ENCODE assay signal across 8 cellular contexts in the genomic region with DNA sequence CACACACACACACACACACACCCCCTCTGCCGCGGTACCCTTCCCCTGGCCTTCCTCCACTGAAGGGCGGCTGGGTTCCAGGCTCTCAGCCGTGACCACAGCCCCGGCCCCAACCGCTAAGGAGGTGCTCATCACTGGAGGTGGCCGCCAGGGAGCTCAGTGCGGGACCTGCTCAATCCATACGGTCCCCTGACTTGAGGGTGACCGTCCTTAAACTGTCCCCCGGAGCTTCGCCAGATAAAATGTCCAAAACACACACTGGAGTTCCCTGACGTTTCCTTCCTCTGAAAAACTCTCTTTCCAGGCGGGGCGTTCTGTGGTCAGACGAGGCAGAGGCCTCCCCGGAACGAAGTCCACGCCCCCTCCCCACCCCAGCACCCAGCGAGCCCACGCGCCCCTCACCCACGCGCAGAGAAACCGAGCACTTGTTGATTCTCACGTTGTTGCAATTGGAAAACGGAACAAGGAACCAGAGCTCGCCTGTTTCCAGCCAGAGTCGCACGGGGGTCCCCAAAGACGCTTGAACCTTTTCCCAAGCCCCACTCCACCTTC. TPM values are rescaled to one million over a fixed set of nuclear protein-coding genes. Genes with fewer than 3 reads are reported as not detected.
DNase-seq lines count a peak whose midpoint lies in the region; ATAC-seq and TF ChIP-seq lines count a peak whose summit lies in the region.

No MANE protein-coding gene starts in this region.

- H3K27ac ChIP-seq in neural cell (ENCODE audit: low read length) (no peak overlapping the region), aorta (ENCODE audit: low read depth in 1 of 2, low read length in 2 of 2) (peak overlapping the region in 1 of 2 donors; percentile 22)

- H3K9me2 ChIP-seq in neural cell (ENCODE audit: insufficient read depth, low read length): no peaks in the 10 kb centered on the region

- H3K9me3 ChIP-seq in neural cell (ENCODE audit: low read length): no peaks in the 10 kb centered on the region
- no peaks in the 10 kb centered on the region for H3K9me3 ChIP-seq in aorta (ENCODE audit: control insufficient read depth, low read length)

- TF ChIP-seq RAD21 in neural cell (conservative IDR thresholded peaks at IDR 0.05): no peak

- H3K27me3 ChIP-seq in neural cell (ENCODE audit: insufficient read depth, low read depth, low read length): peaks cover 53% of the 10 kb centered on the region
- H3K27me3 ChIP-seq in aorta (ENCODE audit: control insufficient read depth in 1 of 2, insufficient read depth in 2 of 2, low read length in 1 of 2): no peaks in the 10 kb centered on the region

- H2AFZ ChIP-seq in neural cell (ENCODE audit: low read depth, low read length): no peak overlapping the region

- DNase-seq in GDM1 (lab: John Stamatoyannopoulos, UW) (peak; percentile 67), KBM-7 (peak; percentile 65), fibroblast of mammary gland (ENCODE audit: low read depth) (peak; percentile 43), aorta (peak in 1 of 2 donors; percentile 89), NCI-H187 treated with DMSO at 0.1 percent for 48 hours (lab: John Stamatoyannopoulos, UW) (no peak)
- peak; percentile 58 for DNase-seq in activated CD8-positive, alpha-beta memory T cell treated with anti-CD3 and anti-CD28 coated beads, Interleukin-2, amount 50 U/mL, for 4 hours

- peaks cover 0 to 2% of the 10 kb centered on the region in 2 donors for H3K4me1 ChIP-seq in aorta (ENCODE audit: control insufficient read depth in 1 of 2, insufficient read depth in 2 of 2, low read length in 2 of 2)

- no peak overlapping the region for H3K4me2 ChIP-seq in neural cell (ENCODE audit: low read length)

- H3K36me3 ChIP-seq in neural cell (ENCODE audit: insufficient read depth, low read length) (no peaks in the 10 kb centered on the region), aorta (ENCODE audit: control insufficient read depth in 1 of 2, insufficient read depth in 2 of 2, low read length in 1 of 2) (no peaks in the 10 kb centered on the region)

- ATAC-seq in aorta (ENCODE audit: low FRiP score): peak; percentile 40
- no peak for ATAC-seq in GM18858 (IDR thresholded peaks at IDR 0.05; ENCODE audit: unreplicated experiment)

- TF ChIP-seq CTCF in fibroblast of mammary gland (conservative IDR thresholded peaks at IDR 0.05; ENCODE audit: control insufficient read depth, insufficient read depth, low read depth, low read length): no peak
- no peak for TF ChIP-seq CTCF in neural cell (IDR thresholded peaks at IDR 0.05; ENCODE audit: poor library complexity, severe bottlenecking)

- H3K9ac ChIP-seq in neural cell (ENCODE audit: low read length): peak overlapping the region; percentile 53

- intact Hi-C loops in aorta (cut with DNase I): loop anchor here (5.0 to 10.0 kb wide), 4 partner anchors 44 to 126 kb away; no protein-coding TSS in a partner anchor

- H3K79me2 ChIP-seq in neural cell (replicated peaks; ENCODE audit: insufficient read depth, low read length): no peaks in the 10 kb centered on the region

- 4 to 5% methylated on average over 29 to 31 of the region's 31 CpGs for WGBS in aorta, 2 donors

- H3F3A ChIP-seq in neural cell (ENCODE audit: insufficient read depth, low read length, poor library complexity, severe bottlenecking): no peaks in the 10 kb centered on the region

- H3K4me3 ChIP-seq in fibroblast of mammary gland (ENCODE audit: control insufficient read depth, low read depth, low read length) (peak overlapping the region; percentile 66), neural cell (ENCODE audit: low read length) (peak overlapping the region; percentile 71), aorta (ENCODE audit: low read length in 2 of 2) (peak overlapping the region; percentile 75 to 79)

- TF ChIP-seq EP300 in neural cell (conservative IDR thresholded peaks at IDR 0.05; ENCODE audit: poor library complexity, severe bottlenecking): no peak

- no peaks in the 10 kb centered on the region for H4K20me1 ChIP-seq in neural cell (ENCODE audit: insufficient read depth)

- in situ Hi-C loops in KBM-7 (cut with MboI; ENCODE audit: low pct_unique_long_range_greater_than_20kb, low sequenced_read_pairs): no loop called here

TF ChIP-seq in neural cell, 6 proteins besides CTCF, POLR2A, EP300 and RAD21:
- no peak for TF ChIP-seq EZH2 (IDR thresholded peaks at IDR 0.05; ENCODE audit: borderline replicate concordance, insufficient read depth, low read length, poor library complexity, severe bottlenecking)
- TF ChIP-seq POLR2AphosphoS5 (IDR thresholded peaks at IDR 0.05): peak; percentile 5

RNA-seq across cellular contexts. Expression of a gene that starts 1.4 kb away (rescaled TPM):
- 1.6 and 3.3 TPM in 2 replicates for polyA plus RNA-seq in neural cell
- 4.6 and 6.8 TPM in 2 replicates for polyA minus RNA-seq in neural cell
- 10 to 100 TPM; 43.8 to 62.7 TPM for total RNA-seq in aorta
- polyA plus RNA-seq in aorta: 1 to 10 TPM; 9.1 to 9.4 TPM
